14 cellular contexts compared by ENCODE assay signal in genomic region chr12:72790273-72790672, GRCh38.
"Had no signal": no experiment of that assay in that cellular context is flagged by ENCODE, and none has a peak within 500 bp of the region (broad histone marks: within the 10 kb centered on the region; RNA-seq: fewer than 3 reads in every experiment).

No MANE protein-coding gene starts in this region.

- H3K27me3 ChIP-seq: heart left ventricle, neural progenitor cell, pancreas had no signal

- H3K27me3 Mint-ChIP-seq: stimulated activated naive CD8-positive, alpha-beta T cell treated with anti-CD3 and anti-CD28 coated beads, Interleukin-15, Interleukin-2, amounts not matched to agents 100 ng/mL and 50 ng/mL, for 24 hours had no signal

- H3K36me3 ChIP-seq: heart left ventricle, neural progenitor cell, pancreas, thoracic aorta had no signal

- DNase-seq: activated CD4-positive, alpha-beta T cell treated with anti-CD3 and anti-CD28 coated beads for 48 hours; activated CD8-positive, alpha-beta memory T cell treated with anti-CD3 and anti-CD28 coated beads, Interleukin-2, amount 50 U/mL, for 48 hours; activated CD8-positive, alpha-beta T cell treated with anti-CD3 and anti-CD28 coated beads, Interleukin-2, amount 10 ng/mL, durations not matched to agents 7 days and 5 days; activated naive CD4-positive, alpha-beta T cell; heart left ventricle; pancreas; stimulated activated CD4-positive, alpha-beta T cell treated with anti-CD3 and anti-CD28 coated beads, Interleukin-4, amount 100 ng/mL, for 1 hour; stimulated activated CD8-positive, alpha-beta memory T cell treated with anti-CD3 and anti-CD28 coated beads, Interleukin-4, amount 100 ng/mL, for 48 hours; T-helper 9 cell had no signal

- H3K4me1 Mint-ChIP-seq: neural progenitor cell, WTC11 had no signal

- H3K9me3 ChIP-seq: pancreas, thoracic aorta had no signal

- H3K4me1 ChIP-seq: heart left ventricle, neural progenitor cell, pancreas had no signal

- H3K27ac Mint-ChIP-seq: activated CD8-positive, alpha-beta T cell treated with anti-CD3 and anti-CD28 coated beads, Interleukin-2, amount 10 ng/mL, durations not matched to agents 7 days and 5 days; mesothelial cell of epicardium; neural progenitor cell; stimulated activated naive CD8-positive, alpha-beta T cell treated with anti-CD3 and anti-CD28 coated beads, Interleukin-15, Interleukin-2, amounts not matched to agents 100 ng/mL and 50 ng/mL, for 24 hours; WTC11 had no signal

- H3K4me2 ChIP-seq: neural progenitor cell had no signal

- H3K4me3 ChIP-seq: heart left ventricle, neural progenitor cell, pancreas, thoracic aorta had no signal

- H2AFZ ChIP-seq: neural progenitor cell had no signal

- H3K36me3 Mint-ChIP-seq: mesothelial cell of epicardium, neural progenitor cell, WTC11 had no signal

- ATAC-seq: activated CD8-positive, alpha-beta T cell treated with anti-CD3 and anti-CD28 coated beads, Interleukin-2, amount 10 ng/mL, durations not matched to agents 7 days and 5 days; heart left ventricle; pancreas; WTC11 had no signal

- H3K4me3 Mint-ChIP-seq: activated CD8-positive, alpha-beta T cell treated with anti-CD3 and anti-CD28 coated beads, Interleukin-2, amount 10 ng/mL, durations not matched to agents 7 days and 5 days; mesothelial cell of epicardium; neural progenitor cell; stimulated activated naive CD8-positive, alpha-beta T cell treated with anti-CD3 and anti-CD28 coated beads, Interleukin-15, Interleukin-2, amounts not matched to agents 100 ng/mL and 50 ng/mL, for 24 hours; WTC11 had no signal

- H3K9ac ChIP-seq: neural progenitor cell had no signal

- H3K27ac ChIP-seq: heart left ventricle, neural progenitor cell, pancreas, thoracic aorta had no signal
